ENCODE assay signal across 1 cellular context in the genomic region with DNA sequence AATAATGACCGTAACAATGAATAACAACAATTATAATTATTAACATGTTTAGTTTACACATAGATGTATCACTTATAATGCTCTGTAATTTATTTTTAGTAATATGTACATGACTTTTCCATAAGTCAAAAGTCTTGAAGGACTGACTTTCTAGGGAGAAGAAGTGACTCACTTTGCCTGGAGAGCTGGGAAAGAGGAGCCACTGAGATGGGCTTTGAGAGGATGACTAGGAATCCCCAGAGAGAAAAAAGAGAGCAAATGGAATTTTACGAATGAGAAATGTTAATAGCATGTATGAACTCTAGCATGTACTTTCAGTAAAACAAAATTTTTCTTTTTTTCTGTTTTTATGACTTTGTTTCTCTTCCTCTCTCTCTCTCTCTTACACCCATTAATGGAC.
TF ChIP-seq lines count a peak whose summit lies in the region.

No MANE protein-coding gene starts in this region.

TF ChIP-seq in IMR-90, 13 proteins besides CTCF, POLR2A, EP300 and RAD21:
- TF ChIP-seq CHD1 (IDR thresholded peaks at IDR 0.05; ENCODE audit: low read depth, low read length) (no peak), RCOR1 (IDR thresholded peaks at IDR 0.05; ENCODE audit: insufficient replicate concordance, low read length) (no peak), BHLHE40 (IDR thresholded peaks at IDR 0.05; ENCODE audit: low read depth, low read length) (no peak), MAFK (IDR thresholded peaks at IDR 0.05; ENCODE audit: low read depth, low read length) (no peak), CEBPB (IDR thresholded peaks at IDR 0.05; ENCODE audit: low read depth, low read length) (no peak)
